ENCODE assay signal across 9 cellular contexts in genomic region chr11:124900464-124900863, GRCh38. TPM values are rescaled to one million over a fixed set of nuclear protein-coding genes. Genes with fewer than 3 reads are reported as not detected.
DNase-seq lines count a peak whose midpoint lies in the region; ATAC-seq and TF ChIP-seq lines count a peak whose summit lies in the region.
"Had no signal": no experiment of that assay in that cellular context is flagged by ENCODE, and none has a peak within 500 bp of the region (broad histone marks: within the 10 kb centered on the region; RNA-seq: fewer than 3 reads in every experiment).

No MANE protein-coding gene starts in this region.

- H3K36me3 ChIP-seq in BJ (ENCODE audit: control insufficient read depth, insufficient read depth, low read length) = no peaks in the 10 kb centered on the region
- no peaks in the 10 kb centered on the region for H3K36me3 ChIP-seq in parathyroid adenoma (ENCODE audit: control insufficient read depth, insufficient read depth, low read length)

- H3K27ac ChIP-seq in parathyroid adenoma = peak overlapping the region; percentile 84

- POLR2A ChIA-PET in BJ (lab: Charles Lee) = no interaction called here

- TF ChIP-seq CTCF in BJ (IDR thresholded peaks at IDR 0.05; ENCODE audit: insufficient read depth, low read depth, low read length) (no peak), parathyroid adenoma (IDR thresholded peaks at IDR 0.05) (no peak)

- no peaks in the 10 kb centered on the region for H3K9me3 ChIP-seq in parathyroid adenoma (ENCODE audit: control insufficient read depth, low read length)

- no peaks in the 10 kb centered on the region for H3K27me3 ChIP-seq in BJ (ENCODE audit: control insufficient read depth, insufficient read depth, low read length)
- no peaks in the 10 kb centered on the region for H3K27me3 ChIP-seq in parathyroid adenoma (ENCODE audit: control insufficient read depth, insufficient read depth, low read length)

- H3K9ac ChIP-seq in parathyroid adenoma = no peak overlapping the region

- H3K4me1 ChIP-seq in parathyroid adenoma = no peaks in the 10 kb centered on the region

- no peak overlapping the region for H3K4me2 ChIP-seq in parathyroid adenoma (ENCODE audit: low read length)

- DNase-seq in BJ (ENCODE audit: low read depth) = peak; percentile 73
- peak; percentile 91 for DNase-seq in RKO (ENCODE audit: low spot score)
- DNase-seq in fibroblast of gingiva (ENCODE audit: low read depth) = peak; percentile 76
- DNase-seq in OCI-M1 (lab: John Stamatoyannopoulos, UW) = no peak
- no peak for DNase-seq in activated naive CD4-positive, alpha-beta T cell treated with Interleukin-2 at 50 U/mL for 16 hours
- DNase-seq: DMS153 had no signal

- CTCF ChIA-PET in BJ (lab: Yijun Ruan, JAX) = interaction anchor here (0.7 to 3.2 kb wide), 7 partner anchors 8 to 34 kb away, joined by 3 to 12 read pairs (median 8); partner anchors contain the start of gene HEPN1

- no peaks in the 10 kb centered on the region for H3K79me2 ChIP-seq in parathyroid adenoma

- no peak overlapping the region for H2AFZ ChIP-seq in parathyroid adenoma

- H3K4me3 ChIP-seq in BJ (ENCODE audit: low read depth, low read length) (no peak overlapping the region), parathyroid adenoma (ENCODE audit: low read depth, low read length) (no peak overlapping the region)

- ATAC-seq in HG03108 (IDR thresholded peaks at IDR 0.05; ENCODE audit: unreplicated experiment) = no peak
- no peak for ATAC-seq in HG03045 (IDR thresholded peaks at IDR 0.05; ENCODE audit: unreplicated experiment)

RNA-seq across cellular contexts. Expression of gene ROBO4, which starts 2.8 kb away (rescaled TPM):
- 0.10 and 0.26 TPM in 2 replicates for polyA plus RNA-seq in BJ (2011; rRNA removed)
- polyA minus RNA-seq in BJ (2011; rRNA and poly(A)+ RNA removed) = 0.05 and 0.26 TPM in 2 replicates

RNA-seq across cellular contexts. Expression of gene HEPN1, which starts 18.6 kb away (rescaled TPM):
- polyA plus RNA-seq in BJ (2011; rRNA removed) = not detected in 2 replicates
- polyA minus RNA-seq in BJ (2011; rRNA and poly(A)+ RNA removed) = not detected in 2 replicates

RNA-seq across cellular contexts. Expression of gene ROBO3, which starts 35.2 kb away (rescaled TPM):
- 17.2 and 27.8 TPM in 2 replicates for polyA plus RNA-seq in BJ (2011; rRNA removed)
- polyA minus RNA-seq in BJ (2011; rRNA and poly(A)+ RNA removed) = 9.3 and 12.1 TPM in 2 replicates

RNA-seq across cellular contexts. Expression of gene HEPACAM, which starts 35.4 kb away (rescaled TPM):
- polyA plus RNA-seq in BJ (2011; rRNA removed) = 0.06 TPM in 1 of 2 replicates, not detected in the other
- 0.09 TPM in 1 of 2 replicates, not detected in the other for polyA minus RNA-seq in BJ (2011; rRNA and poly(A)+ RNA removed)

RNA-seq across cellular contexts. Expression of gene CCDC15, which starts 53.5 kb away (rescaled TPM):
- polyA plus RNA-seq in BJ (2011; rRNA removed) = 0.66 and 1.3 TPM in 2 replicates
- polyA minus RNA-seq in BJ (2011; rRNA and poly(A)+ RNA removed) = 0.62 and 1.1 TPM in 2 replicates

Comparison
In these comparisons a context has a peak if more than half of its experiments do, and no peak if none do; other contexts are left out.
1. DNase-seq: peak in BJ (single experiment), RKO (single experiment) and fibroblast of gingiva (single experiment); none in OCI-M1 (single experiment) and activated naive CD4-positive, alpha-beta T cell treated with Interleukin-2 at 50 U/mL for 16 hours (single experiment).